In genomic region chr3:50120364-50121095, GRCh38 we compare ENCODE assay signal across 25 cellular contexts. TPM values are rescaled to one million over a fixed set of nuclear protein-coding genes. Genes with fewer than 3 reads are reported as not detected.
A peak's percentile ranks its signal among the peaks of the same experiment; 100 is the strongest.
DNase-seq lines count a peak whose midpoint lies in the region; ATAC-seq and TF ChIP-seq lines count a peak whose summit lies in the region.
"Had no signal": no experiment of that assay in that cellular context is flagged by ENCODE, and none has a peak within 500 bp of the region (broad histone marks: within the 10 kb centered on the region; RNA-seq: fewer than 3 reads in every experiment).

No MANE protein-coding gene starts in this region.

- H3K4me3 ChIP-seq in spleen (no peak overlapping the region), upper lobe of right lung (no peak overlapping the region)
- H3K4me3 ChIP-seq: body of pancreas, psoas muscle, uterus had no signal

- peaks cover 35% of the 10 kb centered on the region for H3K36me3 Mint-ChIP-seq in activated naive CD4-positive, alpha-beta T cell treated with anti-CD3 and anti-CD28 coated beads, Interleukin-2, amount 10 ng/mL, durations not matched to agents 7 days and 5 days
- H3K36me3 Mint-ChIP-seq in activated naive CD4-positive, alpha-beta T cell treated with anti-CD3 and anti-CD28 coated beads, Interleukin-2, amount 50 U/mL, for 72 hours: peaks cover 6 to 7% of the 10 kb centered on the region in 2 donors

- H3K9me3 ChIP-seq in spleen: no peaks in the 10 kb centered on the region
- H3K9me3 ChIP-seq in upper lobe of right lung: no peaks in the 10 kb centered on the region
- H3K9me3 ChIP-seq: body of pancreas, psoas muscle, uterus had no signal

- peak overlapping the region in 1 of 8 donors; percentile 48 for H3K27ac ChIP-seq in spleen
- H3K27ac ChIP-seq in upper lobe of right lung: no peak overlapping the region
- H3K27ac ChIP-seq: psoas muscle, uterus had no signal

- no peak overlapping the region for H3K4me3 Mint-ChIP-seq in activated naive CD4-positive, alpha-beta T cell treated with anti-CD3 and anti-CD28 coated beads, Interleukin-2, amount 10 ng/mL, durations not matched to agents 7 days and 5 days
- H3K4me3 Mint-ChIP-seq: activated B cell treated with CpG ODN at 0.5 μM for 24 hours; activated CD8-positive, alpha-beta T cell treated with anti-CD3 and anti-CD28 coated beads, Interleukin-2, amount 10 ng/mL, durations not matched to agents 7 days and 5 days; activated naive CD8-positive, alpha-beta T cell treated with anti-CD3 and anti-CD28 coated beads for 36 hours; CD14-positive monocyte; dendritic cell treated with granulocyte-macrophage colony-stimulating factor and Interleukin-4, amounts not matched to agents 40 ng/mL and 50 ng/mL, for 4 days; natural killer cell; T-helper 1 cell treated with Interleukin-12 subunit alpha and Interleukin-12 subunit beta and Interleukin-4 antibody, amounts not matched to agents 30 μg/mL and 1 μg/mL, for 36 hours had no signal

- ATAC-seq in activated naive CD4-positive, alpha-beta T cell treated with anti-CD3 and anti-CD28 coated beads, Interleukin-2, amount 50 U/mL, for 72 hours: no peak
- ATAC-seq in left ventricle myocardium superior: peak; percentile 3
- ATAC-seq in upper lobe of right lung: no peak
- ATAC-seq in HG03159 (IDR thresholded peaks at IDR 0.05; ENCODE audit: unreplicated experiment): no peak

- H3K36me3 ChIP-seq in spleen: peaks cover 9 to 81% (median 57%) of the 10 kb centered on the region in 6 donors
- H3K36me3 ChIP-seq in upper lobe of right lung: peaks cover 57% of the 10 kb centered on the region
- H3K36me3 ChIP-seq: uterus had no signal

- H3K4me1 ChIP-seq in spleen (peaks cover 3 to 44% (median 24%) of the 10 kb centered on the region in 6 donors), upper lobe of right lung (peaks cover 5% of the 10 kb centered on the region)
- H3K4me1 ChIP-seq: body of pancreas had no signal

- no peaks in the 10 kb centered on the region for H3K9me3 Mint-ChIP-seq in activated naive CD4-positive, alpha-beta T cell treated with anti-CD3 and anti-CD28 coated beads, Interleukin-2, amount 10 ng/mL, durations not matched to agents 7 days and 5 days
- H3K9me3 Mint-ChIP-seq in activated naive CD4-positive, alpha-beta T cell treated with anti-CD3 and anti-CD28 coated beads, Interleukin-2, amount 50 U/mL, for 72 hours: no peaks in the 10 kb centered on the region
- H3K9me3 Mint-ChIP-seq: activated B cell treated with CpG ODN at 0.5 μM for 24 hours; activated naive CD8-positive, alpha-beta T cell treated with anti-CD3 and anti-CD28 coated beads for 36 hours; CD14-positive monocyte; dendritic cell treated with granulocyte-macrophage colony-stimulating factor and Interleukin-4, amounts not matched to agents 40 ng/mL and 50 ng/mL, for 4 days; natural killer cell; T-helper 1 cell treated with Interleukin-12 subunit alpha and Interleukin-12 subunit beta and Interleukin-4 antibody, amounts not matched to agents 30 μg/mL and 1 μg/mL, for 36 hours had no signal

- no peaks in the 10 kb centered on the region for H3K27me3 Mint-ChIP-seq in activated naive CD4-positive, alpha-beta T cell treated with anti-CD3 and anti-CD28 coated beads, Interleukin-2, amount 10 ng/mL, durations not matched to agents 7 days and 5 days
- H3K27me3 Mint-ChIP-seq: activated B cell treated with CpG ODN at 0.5 μM for 24 hours; activated naive CD8-positive, alpha-beta T cell treated with anti-CD3 and anti-CD28 coated beads for 36 hours; dendritic cell treated with granulocyte-macrophage colony-stimulating factor and Interleukin-4, amounts not matched to agents 40 ng/mL and 50 ng/mL, for 4 days had no signal

- no peaks in the 10 kb centered on the region for H3K27me3 ChIP-seq in spleen (replicated peaks in 1 of 7)
- no peaks in the 10 kb centered on the region for H3K27me3 ChIP-seq in upper lobe of right lung
- H3K27me3 ChIP-seq: body of pancreas, uterus had no signal

- H3K27ac Mint-ChIP-seq in activated naive CD4-positive, alpha-beta T cell treated with anti-CD3 and anti-CD28 coated beads, Interleukin-2, amount 10 ng/mL, durations not matched to agents 7 days and 5 days: peak overlapping the region; percentile 5
- no peak overlapping the region for H3K27ac Mint-ChIP-seq in activated naive CD4-positive, alpha-beta T cell treated with anti-CD3 and anti-CD28 coated beads, Interleukin-2, amount 50 U/mL, for 72 hours
- H3K27ac Mint-ChIP-seq: activated B cell treated with CpG ODN at 0.5 μM for 24 hours; dendritic cell treated with granulocyte-macrophage colony-stimulating factor and Interleukin-4, amounts not matched to agents 40 ng/mL and 50 ng/mL, for 4 days; T-helper 1 cell treated with Interleukin-12 subunit alpha and Interleukin-12 subunit beta and Interleukin-4 antibody, amounts not matched to agents 30 μg/mL and 1 μg/mL, for 36 hours had no signal

- no peak for TF ChIP-seq POLR2A in spleen (IDR thresholded peaks at IDR 0.05)

- TF ChIP-seq CTCF in spleen (IDR thresholded peaks at IDR 0.05 in 8 of 11, conservative IDR thresholded peaks at IDR 0.05 in 3 of 11) (no peak), upper lobe of right lung (IDR thresholded peaks at IDR 0.05) (no peak)

- intact Hi-C loops in left ventricle myocardium superior (cut with micrococcal nuclease) (loop anchor here (5.0 kb wide), 1 partner anchor 67 kb away; no protein-coding TSS in a partner anchor), spleen (cut with DNase I; ENCODE audit: low total_unique reads) (loop anchor here (5.0 to 10.0 kb wide), 2 partner anchors 67 to 154 kb away; partner anchors contain the start of gene LSMEM2), upper lobe of right lung (cut with DNase I) (loop anchor here (5.0 kb wide), 1 partner anchor 67 kb away; no protein-coding TSS in a partner anchor)

- CTCF ChIA-PET in activated naive CD4-positive, alpha-beta T cell treated with anti-CD3 and anti-CD28 coated beads, Interleukin-2, amount 10 ng/mL, durations not matched to agents 7 days and 5 days (lab: Charles Lee): interaction anchor here (0.6 to 4.5 kb wide), 16 partner anchors 8 to 105 kb away, joined by 3 to 30 read pairs (median 4); partner anchors contain the start of gene GNAT1

- WGBS in spleen, 5 donors: 85 to 92% (median 87%) methylated on average over 10 of the region's 10 CpGs

- H3K4me1 Mint-ChIP-seq in activated naive CD4-positive, alpha-beta T cell treated with anti-CD3 and anti-CD28 coated beads, Interleukin-2, amount 10 ng/mL, durations not matched to agents 7 days and 5 days: no peaks in the 10 kb centered on the region
- H3K4me1 Mint-ChIP-seq: activated B cell treated with CpG ODN at 0.5 μM for 24 hours, CD14-positive monocyte had no signal

- no peak for DNase-seq in activated naive CD4-positive, alpha-beta T cell treated with anti-CD3 and anti-CD28 coated beads, Interleukin-2, amount 10 ng/mL, durations not matched to agents 7 days and 5 days
- no peak for DNase-seq in activated naive CD4-positive, alpha-beta T cell treated with anti-CD3 and anti-CD28 coated beads, Interleukin-2, amount 50 U/mL, for 72 hours (ENCODE audit: low spot score in 2 of 2)
- no peak for DNase-seq in left ventricle myocardium superior
- peak; percentile 35 for DNase-seq in spleen
- no peak for DNase-seq in upper lobe of right lung
- DNase-seq in AG08396 (ENCODE audit: low spot score): no peak
- DNase-seq: activated B cell treated with CpG ODN at 0.5 μM for 24 hours; activated CD8-positive, alpha-beta T cell treated with anti-CD3 and anti-CD28 coated beads, Interleukin-2, amount 10 ng/mL, durations not matched to agents 7 days and 5 days; activated naive CD8-positive, alpha-beta T cell treated with anti-CD3 and anti-CD28 coated beads for 36 hours; activated T-cell treated with anti-CD3 and anti-CD28 coated beads, Interleukin-2, amount 50 U/mL, for 48 hours; body of pancreas; DMS 273 treated with DMSO at 0.1 percent for 48 hours; mesenchymal stem cell; natural killer cell; NCI-H2029; NCI-H446 treated with DMSO at 0.1 percent for 48 hours; psoas muscle; SIG-M5; stimulated activated CD4-positive, alpha-beta T cell treated with anti-CD3 and anti-CD28 coated beads, Interleukin-4, amount 100 ng/mL, for 4 hours; uterus had no signal

TF ChIP-seq in PFSK-1, 5 proteins besides CTCF, POLR2A, EP300 and RAD21 (continues in another document):
- TF ChIP-seq, protein P1, sequence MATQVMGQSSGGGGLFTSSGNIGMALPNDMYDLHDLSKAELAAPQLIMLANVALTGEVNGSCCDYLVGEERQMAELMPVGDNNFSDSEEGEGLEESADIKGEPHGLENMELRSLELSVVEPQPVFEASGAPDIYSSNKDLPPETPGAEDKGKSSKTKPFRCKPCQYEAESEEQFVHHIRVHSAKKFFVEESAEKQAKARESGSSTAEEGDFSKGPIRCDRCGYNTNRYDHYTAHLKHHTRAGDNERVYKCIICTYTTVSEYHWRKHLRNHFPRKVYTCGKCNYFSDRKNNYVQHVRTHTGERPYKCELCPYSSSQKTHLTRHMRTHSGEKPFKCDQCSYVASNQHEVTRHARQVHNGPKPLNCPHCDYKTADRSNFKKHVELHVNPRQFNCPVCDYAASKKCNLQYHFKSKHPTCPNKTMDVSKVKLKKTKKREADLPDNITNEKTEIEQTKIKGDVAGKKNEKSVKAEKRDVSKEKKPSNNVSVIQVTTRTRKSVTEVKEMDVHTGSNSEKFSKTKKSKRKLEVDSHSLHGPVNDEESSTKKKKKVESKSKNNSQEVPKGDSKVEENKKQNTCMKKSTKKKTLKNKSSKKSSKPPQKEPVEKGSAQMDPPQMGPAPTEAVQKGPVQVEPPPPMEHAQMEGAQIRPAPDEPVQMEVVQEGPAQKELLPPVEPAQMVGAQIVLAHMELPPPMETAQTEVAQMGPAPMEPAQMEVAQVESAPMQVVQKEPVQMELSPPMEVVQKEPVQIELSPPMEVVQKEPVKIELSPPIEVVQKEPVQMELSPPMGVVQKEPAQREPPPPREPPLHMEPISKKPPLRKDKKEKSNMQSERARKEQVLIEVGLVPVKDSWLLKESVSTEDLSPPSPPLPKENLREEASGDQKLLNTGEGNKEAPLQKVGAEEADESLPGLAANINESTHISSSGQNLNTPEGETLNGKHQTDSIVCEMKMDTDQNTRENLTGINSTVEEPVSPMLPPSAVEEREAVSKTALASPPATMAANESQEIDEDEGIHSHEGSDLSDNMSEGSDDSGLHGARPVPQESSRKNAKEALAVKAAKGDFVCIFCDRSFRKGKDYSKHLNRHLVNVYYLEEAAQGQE (IDR thresholded peaks at IDR 0.05; ENCODE audit: insufficient read depth in 1 of 2, low read depth in 2 of 2, low read length in 2 of 2): no peak

RNA-seq across cellular contexts. Expression of gene RBM5, which starts 31.8 kb away (rescaled TPM):
- 100 to 1,000 TPM; 159 to 182 TPM for total RNA-seq in activated naive CD4-positive, alpha-beta T cell treated with anti-CD3 and anti-CD28 coated beads, Interleukin-2, amount 50 U/mL, for 72 hours
- polyA plus RNA-seq in PFSK-1 (2012; ENCODE audit: insufficient read length, low read depth): 63.7 TPM
- total RNA-seq in left ventricle myocardium superior: 73.8 TPM
- 100 to 1,000 TPM; 196 to 381 (median 263) TPM for total RNA-seq in spleen
- 100 to 1,000 TPM in 2 of 3 donors, 10 to 100 TPM in 1; 79.2 to 190 (median 149) TPM for polyA plus RNA-seq in spleen
- 161 TPM for total RNA-seq in upper lobe of right lung

RNA-seq across cellular contexts. Expression of gene SEMA3F, which starts 34.6 kb away (rescaled TPM):
- under 1 TPM; 0.32 to 0.54 TPM for total RNA-seq in activated naive CD4-positive, alpha-beta T cell treated with anti-CD3 and anti-CD28 coated beads, Interleukin-2, amount 50 U/mL, for 72 hours
- polyA plus RNA-seq in PFSK-1 (2012; ENCODE audit: insufficient read length, low read depth): 84.4 TPM
- total RNA-seq in left ventricle myocardium superior: 11.4 TPM
- total RNA-seq in spleen: 100 to 1,000 TPM in 3 of 7 donors, 10 to 100 TPM in 4; 56.1 to 205 (median 98.8) TPM
- polyA plus RNA-seq in spleen: 10 to 100 TPM; 16.9 to 34.2 (median 31.7) TPM
- 65.6 TPM for total RNA-seq in upper lobe of right lung
- total RNA-seq: activated B cell treated with CpG ODN at 0.5 μM for 24 hours; activated CD8-positive, alpha-beta T cell treated with anti-CD3 and anti-CD28 coated beads, Interleukin-2, amount 10 ng/mL, durations not matched to agents 7 days and 5 days had no signal
- polyA plus RNA-seq: CD14-positive monocyte had no signal
